Comparison of ENCODE assay signal across 11 cellular contexts in the genomic region with DNA sequence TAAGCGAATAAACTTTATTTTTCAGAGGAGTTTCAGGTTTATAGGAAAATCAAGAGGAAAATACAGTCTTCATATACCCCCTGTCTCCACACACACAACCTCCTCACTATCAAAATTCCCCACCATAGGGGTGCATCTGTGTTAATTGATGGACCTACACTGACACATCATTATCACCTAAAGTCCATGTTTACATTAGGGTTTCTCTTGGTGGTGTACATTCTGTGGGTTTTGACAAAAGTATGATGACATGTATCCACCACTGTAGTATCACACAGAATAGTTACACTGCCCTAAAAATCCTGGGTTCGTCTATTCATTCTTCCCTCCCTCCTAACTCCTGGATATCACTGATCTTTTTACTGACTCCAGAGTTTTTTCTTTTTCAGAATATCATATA.
"Had no signal": no experiment of that assay in that cellular context is flagged by ENCODE, and none has a peak within 500 bp of the region (broad histone marks: within the 10 kb centered on the region; RNA-seq: fewer than 3 reads in every experiment).

No MANE protein-coding gene starts in this region.

- ATAC-seq: GM23338, HCT116 had no signal

- H2AFZ ChIP-seq: GM23248, GM23338 had no signal

- H3K9ac ChIP-seq: GM23248 had no signal

- H3K9me3 ChIP-seq: HAP-1 had no signal

- FAIRE-seq: H1, H54 had no signal

- H3K4me1 ChIP-seq: HAP-1 had no signal

- H3K36me3 ChIP-seq: HAP-1 had no signal

- H3K4me2 ChIP-seq: GM23338 had no signal

- DNase-seq: GM23248, GOT3, H7, H9, HCEC 1CT, HFFc6 had no signal

- H3K27ac ChIP-seq: GM23248 had no signal

- H3K4me3 ChIP-seq: GM23248, GM23338, HAP-1 had no signal
